1 cellular context compared by ENCODE assay signal in genomic region chr3:98808071-98808470, GRCh38.
TF ChIP-seq lines count a peak whose summit lies in the region.

No MANE protein-coding gene starts in this region.

TF ChIP-seq in WTC11, 78 proteins besides CTCF, POLR2A, EP300 and RAD21 (continued from another document):
- TF ChIP-seq ZMAT4 (CRISPR knock-in tag; IDR thresholded peaks at IDR 0.05): no peak
- no peak for TF ChIP-seq TP53 (CRISPR knock-in tag; IDR thresholded peaks at IDR 0.05)
- TF ChIP-seq, protein P1, sequence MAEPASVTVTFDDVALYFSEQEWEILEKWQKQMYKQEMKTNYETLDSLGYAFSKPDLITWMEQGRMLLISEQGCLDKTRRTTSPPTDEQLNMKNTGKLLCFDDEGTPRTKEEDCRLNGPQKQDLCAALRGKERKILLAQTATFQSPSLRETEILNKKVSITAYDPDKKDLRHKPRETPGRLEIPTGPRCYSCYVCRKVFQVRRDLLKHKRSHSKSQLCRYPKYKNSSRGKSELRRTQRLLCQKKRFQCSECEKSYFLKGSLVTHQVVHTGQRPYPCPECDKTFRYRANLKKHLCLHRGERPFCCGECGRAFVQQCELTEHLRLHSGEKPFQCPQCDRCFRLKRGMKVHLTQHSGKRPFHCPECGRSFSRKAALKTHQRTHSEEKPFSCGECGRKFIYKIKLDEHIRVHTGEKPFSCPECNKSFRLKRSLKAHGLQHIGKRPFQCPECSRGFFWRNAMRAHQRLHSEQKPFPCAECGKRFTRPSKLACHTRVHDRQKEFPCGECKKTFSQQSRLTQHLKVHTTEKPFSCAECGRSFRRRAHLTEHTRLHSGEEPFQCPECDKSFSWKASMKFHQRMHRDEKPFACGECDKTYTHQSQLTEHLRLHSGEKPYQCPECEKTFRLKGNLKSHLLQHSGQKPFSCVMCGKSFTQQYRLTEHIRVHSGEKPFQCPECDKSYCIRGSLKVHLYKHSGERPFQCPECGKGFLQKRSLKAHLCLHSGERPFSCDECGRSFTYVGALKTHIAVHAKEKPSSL (CRISPR knock-in tag; conservative IDR thresholded peaks at IDR 0.05): no peak
- no peak for TF ChIP-seq ZNF263 (CRISPR knock-in tag; IDR thresholded peaks at IDR 0.05; ENCODE audit: low read depth)
- no peak for TF ChIP-seq ATF1 (CRISPR knock-in tag; IDR thresholded peaks at IDR 0.05)
- TF ChIP-seq ZNF317 (CRISPR knock-in tag; IDR thresholded peaks at IDR 0.05; ENCODE audit: borderline replicate concordance, low read depth): no peak
- TF ChIP-seq OVOL2 (CRISPR knock-in tag; IDR thresholded peaks at IDR 0.05; ENCODE audit: borderline replicate concordance): no peak
- no peak for TF ChIP-seq E2F1 (CRISPR knock-in tag; IDR thresholded peaks at IDR 0.05)
- TF ChIP-seq, protein P2, sequence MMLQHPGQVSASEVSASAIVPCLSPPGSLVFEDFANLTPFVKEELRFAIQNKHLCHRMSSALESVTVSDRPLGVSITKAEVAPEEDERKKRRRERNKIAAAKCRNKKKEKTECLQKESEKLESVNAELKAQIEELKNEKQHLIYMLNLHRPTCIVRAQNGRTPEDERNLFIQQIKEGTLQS (CRISPR knock-in tag; conservative IDR thresholded peaks at IDR 0.05): no peak
- no peak for TF ChIP-seq FOXK1 (CRISPR knock-in tag; IDR thresholded peaks at IDR 0.05)
- TF ChIP-seq SOX15 (CRISPR knock-in tag; IDR thresholded peaks at IDR 0.05): no peak
- TF ChIP-seq RELA (CRISPR knock-in tag; IDR thresholded peaks at IDR 0.05; ENCODE audit: borderline replicate concordance): no peak
- no peak for TF ChIP-seq ELF4 (CRISPR knock-in tag; IDR thresholded peaks at IDR 0.05; ENCODE audit: low read depth)
TF ChIP-seq in WTC11: peak in this region for 0.
